In the genomic region with DNA sequence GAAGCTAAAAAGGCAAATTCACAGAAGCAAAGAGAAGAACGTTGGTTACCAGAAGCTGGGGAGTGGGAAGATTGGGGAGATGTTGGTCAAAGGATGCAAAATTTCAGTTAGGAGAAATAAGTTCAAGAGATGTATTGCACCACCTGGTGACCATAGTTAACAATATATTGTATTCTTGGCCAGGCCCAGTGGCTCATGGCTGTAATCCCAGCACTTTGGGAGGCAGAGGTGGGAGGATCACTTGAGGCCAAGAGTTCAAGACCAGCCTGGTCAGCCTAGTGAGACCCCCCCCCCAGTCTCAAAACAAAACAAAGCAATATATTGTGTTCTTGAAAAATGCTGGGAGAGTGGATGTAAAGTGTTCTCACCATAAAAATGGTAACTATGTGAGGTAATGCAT, we compare ENCODE assay signal across 28 cellular contexts.
DNase-seq lines count a peak whose midpoint lies in the region; ATAC-seq, FAIRE-seq and TF ChIP-seq lines count a peak whose summit lies in the region.
"Had no signal": no experiment of that assay in that cellular context is flagged by ENCODE, and none has a peak within 500 bp of the region (broad histone marks: within the 10 kb centered on the region; RNA-seq: fewer than 3 reads in every experiment).

No MANE protein-coding gene starts in this region.

- peaks cover 6% of the 10 kb centered on the region; the same call in 1 of the 2 replicates for H3K27me3 Mint-ChIP-seq in HFFc6 (ENCODE audit: insufficient read depth)

- H3K27ac Mint-ChIP-seq in HFFc6, result no peak overlapping the region
- H3K27ac Mint-ChIP-seq: CD4-positive, CD25-positive, alpha-beta regulatory T cell; natural killer cell had no signal

- ATAC-seq in GM19023 (IDR thresholded peaks at IDR 0.05; ENCODE audit: unreplicated experiment) (no peak), GM19397 (IDR thresholded peaks at IDR 0.05; ENCODE audit: unreplicated experiment) (no peak)
- ATAC-seq: natural killer cell had no signal

- peak; percentile 33 for FAIRE-seq in GM18507 (lab: Jason Lieb, UNC)
- FAIRE-seq: H1, keratinocyte had no signal

- peaks cover 6% of the 10 kb centered on the region for H3K4me1 Mint-ChIP-seq in HFFc6 (ENCODE audit: low read depth)

- H3K9me3 Mint-ChIP-seq in HFFc6, result no peaks in the 10 kb centered on the region
- H3K9me3 Mint-ChIP-seq: natural killer cell had no signal

- H3K4me3 Mint-ChIP-seq in HFFc6, result no peak overlapping the region
- H3K4me3 Mint-ChIP-seq: CD4-positive, CD25-positive, alpha-beta regulatory T cell; natural killer cell had no signal

- H3K27ac ChIP-seq in VCaP, result no peak overlapping the region
- H3K27ac ChIP-seq: cardiac muscle cell, upper lobe of left lung had no signal

- no peaks in the 10 kb centered on the region for H3K36me3 Mint-ChIP-seq in HFFc6 (ENCODE audit: low read depth)
- H3K36me3 Mint-ChIP-seq: CD4-positive, CD25-positive, alpha-beta regulatory T cell; natural killer cell had no signal

- TF ChIP-seq CTCF in HFFc6 (IDR thresholded peaks at IDR 0.05) (peak; percentile 26; the same call in 1 of the 2 replicates), VCaP (conservative IDR thresholded peaks at IDR 0.05) (0 out of 2 replicates have a peak, but pooled peaks have one; percentile 5)

- DNase-seq in GM18507 (ENCODE audit: extremely low spot score, insufficient read length, low read depth) (no peak), HFFc6 (no peak), NCI-H526 treated with DMSO at 0.1 percent for 48 hours (lab: John Stamatoyannopoulos, UW) (peak; percentile 2), T-helper 1 cell (no peak)
- DNase-seq in activated CD4-positive, alpha-beta T cell treated with anti-CD3 and anti-CD28 coated beads for 48 hours, result no peak
- DNase-seq: activated CD4-positive, alpha-beta T cell treated with anti-CD3 and anti-CD28 coated beads, Interleukin-2, amount 50 U/mL, for 48 hours; activated CD4-positive, CD25-positive, alpha-beta regulatory T cell; activated CD8-positive, alpha-beta memory T cell treated with anti-CD3 and anti-CD28 coated beads, Interleukin-2, amount 50 U/mL, for 4 hours; activated naive CD4-positive, alpha-beta T cell treated with anti-CD3 and anti-CD28 coated beads, Interleukin-2, amount 50 U/mL, for 16 hours; anterior cingulate cortex; CD4-positive, CD25-positive, alpha-beta regulatory T cell; dermis blood vessel endothelial cell; GDM1; midbrain; natural killer cell; NCI-H1105 treated with DMSO at 0.1 percent for 48 hours; NCI-H2081; NCI-H345; NK-92 treated with Interleukin-12 subunit alpha and Interleukin-12 subunit beta, amount 100 ng/mL, for 24 hours; stimulated activated CD4-positive, alpha-beta T cell treated with anti-CD3 and anti-CD28 coated beads, Interleukin-2, amount 100 ng/mL, for 24 hours; T-helper 9 cell; upper lobe of left lung had no signal
